Comparison of ENCODE assay signal across 8 cellular contexts in the genomic region with DNA sequence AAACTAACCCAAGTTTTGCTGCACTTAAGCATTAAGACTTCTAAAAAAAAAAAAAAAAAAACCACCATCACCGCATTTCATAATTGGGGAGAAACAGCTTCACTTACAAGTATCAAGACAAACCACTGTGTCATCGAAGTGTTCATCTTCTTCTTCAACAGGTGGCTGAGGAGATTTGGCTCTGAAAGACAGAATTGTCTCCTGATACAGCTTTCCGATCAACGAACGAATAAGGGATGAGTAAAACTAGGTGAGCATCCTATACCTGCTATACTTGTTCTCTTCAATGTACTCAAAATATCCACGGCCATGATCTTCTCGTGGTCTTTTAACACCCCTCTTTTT. TPM values are rescaled to one million over a fixed set of nuclear protein-coding genes. Genes with fewer than 3 reads are reported as not detected.
A peak's percentile ranks its signal among the peaks of the same experiment; 100 is the strongest.
DNase-seq lines count a peak whose midpoint lies in the region; ATAC-seq and TF ChIP-seq lines count a peak whose summit lies in the region.

No MANE protein-coding gene starts in this region.

- H3K79me2 ChIP-seq in hepatocyte, result peaks cover 67% of the 10 kb centered on the region

- peaks cover 44% of the 10 kb centered on the region for H3K36me3 Mint-ChIP-seq in activated T-cell treated with anti-CD3 and anti-CD28 coated beads, Interleukin-2, amount 50 U/mL, for 4 hours (ENCODE audit: insufficient read depth)
- H3K36me3 Mint-ChIP-seq in stimulated activated effector memory CD8-positive, alpha-beta T cell treated with anti-CD3 and anti-CD28 coated beads, Interleukin-12 subunit alpha, Interleukin-12 subunit beta, amount 100 ng/mL, for 72 hours, result peaks cover 79% of the 10 kb centered on the region

- peak overlapping the region; percentile 99 for H3K4me3 Mint-ChIP-seq in activated T-cell treated with anti-CD3 and anti-CD28 coated beads, Interleukin-2, amount 50 U/mL, for 4 hours
- peak overlapping the region; percentile 83 for H3K4me3 Mint-ChIP-seq in stimulated activated effector memory CD8-positive, alpha-beta T cell treated with anti-CD3 and anti-CD28 coated beads, Interleukin-12 subunit alpha, Interleukin-12 subunit beta, amount 100 ng/mL, for 72 hours

- no peaks in the 10 kb centered on the region for H3K27me3 Mint-ChIP-seq in activated T-cell treated with anti-CD3 and anti-CD28 coated beads, Interleukin-2, amount 50 U/mL, for 4 hours (ENCODE audit: low read depth)

- TF ChIP-seq CTCF in WERI-Rb-1 (IDR thresholded peaks at IDR 0.05; ENCODE audit: low read depth, low read length) (no peak), hepatocyte (IDR thresholded peaks at IDR 0.05; ENCODE audit: poor library complexity) (no peak)

- H3K36me3 ChIP-seq in WERI-Rb-1, result peaks cover 65% of the 10 kb centered on the region
- H3K36me3 ChIP-seq in hepatocyte (replicated peaks; ENCODE audit: insufficient read depth, low read depth), result peaks cover 16% of the 10 kb centered on the region

- H3K27ac ChIP-seq in WERI-Rb-1 (peak overlapping the region; percentile 99), hepatocyte (peak overlapping the region; percentile 100)

- no peak overlapping the region for H2AFZ ChIP-seq in hepatocyte

- DNase-seq in activated T-cell treated with anti-CD3 and anti-CD28 coated beads, Interleukin-2, amount 50 U/mL, for 4 hours, result no peak
- DNase-seq in activated T-cell treated with anti-CD3 and anti-CD28 coated beads for 4 hours (no peak), WERI-Rb-1 (no peak), hepatocyte (ENCODE audit: low spot score) (no peak), COLO829 (ENCODE audit: low spot score) (no peak)
- no peak for DNase-seq in stimulated activated effector memory CD8-positive, alpha-beta T cell treated with anti-CD3 and anti-CD28 coated beads, Interleukin-12 subunit alpha, Interleukin-12 subunit beta, amount 100 ng/mL, for 72 hours (ENCODE audit: low spot score in 2 of 2)
- DNase-seq in activated CD4-positive, alpha-beta T cell treated with anti-CD3 and anti-CD28 coated beads, Interleukin-2, amount 50 U/mL, for 1 hour, result no peak

- peaks cover 45% of the 10 kb centered on the region for H3K4me1 ChIP-seq in hepatocyte (ENCODE audit: insufficient read depth)

- no peaks in the 10 kb centered on the region for H3K9me2 ChIP-seq in hepatocyte (replicated peaks; ENCODE audit: insufficient read depth)

- no peaks in the 10 kb centered on the region for H3K9me3 Mint-ChIP-seq in activated T-cell treated with anti-CD3 and anti-CD28 coated beads, Interleukin-2, amount 50 U/mL, for 4 hours
- no peaks in the 10 kb centered on the region for H3K9me3 Mint-ChIP-seq in stimulated activated effector memory CD8-positive, alpha-beta T cell treated with anti-CD3 and anti-CD28 coated beads, Interleukin-12 subunit alpha, Interleukin-12 subunit beta, amount 100 ng/mL, for 72 hours

- peaks cover 59% of the 10 kb centered on the region for H3K4me1 Mint-ChIP-seq in activated T-cell treated with anti-CD3 and anti-CD28 coated beads, Interleukin-2, amount 50 U/mL, for 4 hours (ENCODE audit: low read depth)
- peaks cover 47% of the 10 kb centered on the region for H3K4me1 Mint-ChIP-seq in stimulated activated effector memory CD8-positive, alpha-beta T cell treated with anti-CD3 and anti-CD28 coated beads, Interleukin-12 subunit alpha, Interleukin-12 subunit beta, amount 100 ng/mL, for 72 hours

- H3K4me2 ChIP-seq in hepatocyte, result peak overlapping the region; percentile 77

- H3K27ac Mint-ChIP-seq in stimulated activated effector memory CD8-positive, alpha-beta T cell treated with anti-CD3 and anti-CD28 coated beads, Interleukin-12 subunit alpha, Interleukin-12 subunit beta, amount 100 ng/mL, for 72 hours, result peak overlapping the region; percentile 99

- H3K27me3 ChIP-seq in WERI-Rb-1 (ENCODE audit: insufficient read depth, low read depth, severe bottlenecking) (no peaks in the 10 kb centered on the region), hepatocyte (no peaks in the 10 kb centered on the region)

- H3K9me3 ChIP-seq in WERI-Rb-1 (ENCODE audit: severe bottlenecking) (no peaks in the 10 kb centered on the region), hepatocyte (ENCODE audit: low read depth) (no peaks in the 10 kb centered on the region)

- ATAC-seq in activated T-cell treated with anti-CD3 and anti-CD28 coated beads, Interleukin-2, amount 50 U/mL, for 4 hours, result no peak
- ATAC-seq in stimulated activated effector memory CD8-positive, alpha-beta T cell treated with anti-CD3 and anti-CD28 coated beads, Interleukin-12 subunit alpha, Interleukin-12 subunit beta, amount 100 ng/mL, for 72 hours, result no peak
- ATAC-seq in HG02642 (IDR thresholded peaks at IDR 0.05; ENCODE audit: poor library complexity, unreplicated experiment), result no peak

- 0% methylated on average over 7 of the region's 7 CpGs for WGBS in hepatocyte (ENCODE audit: low lambda C conversion rate, missing lambda C conversion rate)

- H4K20me1 ChIP-seq in hepatocyte (ENCODE audit: insufficient read depth, poor library complexity, severe bottlenecking), result peaks cover 54% of the 10 kb centered on the region

- H3K4me3 ChIP-seq in WERI-Rb-1 (ENCODE audit: low read depth, low read length) (peak overlapping the region; percentile 99), hepatocyte (peak overlapping the region; percentile 97)

RNA-seq across cellular contexts. Expression of gene HNRNPU, which starts 2.0 kb away (rescaled TPM):
- total RNA-seq in activated T-cell treated with anti-CD3 and anti-CD28 coated beads, Interleukin-2, amount 50 U/mL, for 4 hours, result 100 to 1,000 TPM; 606 to 649 (median 640) TPM
- 316 and 321 TPM in 2 replicates for total RNA-seq in hepatocyte
- 293 and 298 TPM in 2 replicates for polyA plus RNA-seq in hepatocyte

RNA-seq across cellular contexts. Expression of gene COX20, which starts 26.9 kb away (rescaled TPM):
- total RNA-seq in activated T-cell treated with anti-CD3 and anti-CD28 coated beads, Interleukin-2, amount 50 U/mL, for 4 hours, result 10 to 100 TPM; 50.7 to 54.1 (median 53.7) TPM
- 24.3 and 32.0 TPM in 2 replicates for total RNA-seq in hepatocyte
- 56.5 and 61.9 TPM in 2 replicates for polyA plus RNA-seq in hepatocyte
